In genomic region chr5:132591140-132591539, GRCh38 we compare ENCODE assay signal across 16 cellular contexts. TPM values are rescaled to one million over a fixed set of nuclear protein-coding genes. Genes with fewer than 3 reads are reported as not detected.
DNase-seq lines count a peak whose midpoint lies in the region; ATAC-seq and TF ChIP-seq lines count a peak whose summit lies in the region.
"Had no signal": no experiment of that assay in that cellular context is flagged by ENCODE, and none has a peak within 500 bp of the region (broad histone marks: within the 10 kb centered on the region; RNA-seq: fewer than 3 reads in every experiment).

No MANE protein-coding gene starts in this region.

- H3K27ac ChIP-seq in HCT116 (ENCODE audit: low read depth, low read length) = no peak overlapping the region
- no peak overlapping the region for H3K27ac ChIP-seq in testis
- H3K27ac ChIP-seq: BLaER1 treated with 17β-estradiol and CSF1 and Interleukin-3, amounts not matched to agents 10 nM and 100 nM; PC-9; psoas muscle had no signal

- RAD21 ChIA-PET in HCT116 (lab: Charles Lee; ENCODE audit: low non-redundant PET in 1 of 2, low total read pairs in 2 of 2, uncharacterized antibody in 2 of 2, unreplicated experiment in 2 of 2) = interaction anchor here in 1 of 2 experiments (0.8 kb wide), 1 partner anchor 229 kb away, joined by 3 read pairs; no protein-coding TSS in a partner anchor

- H3K9ac ChIP-seq in HCT116 (ENCODE audit: low read length) = no peak overlapping the region
- H3K9ac ChIP-seq: BLaER1 treated with 17β-estradiol and CSF1 and Interleukin-3, amounts not matched to agents 10 nM and 100 nM had no signal

- TF ChIP-seq POLR2A in HCT116 (IDR thresholded peaks at IDR 0.05; ENCODE audit: borderline replicate concordance, extremely low read depth, insufficient read depth, insufficient read length) = no peak
- no peak for TF ChIP-seq POLR2A in testis (IDR thresholded peaks at IDR 0.05)

- H3K36me3 ChIP-seq in HCT116 (ENCODE audit: control insufficient read depth in 1 of 2, insufficient read depth in 2 of 2, low read length in 2 of 2) (peaks cover 33 to 37% of the 10 kb centered on the region in 2 experiments), testis (ENCODE audit: low read depth, missing control alignments) (no peaks in the 10 kb centered on the region)

- POLR2A ChIA-PET in HCT116 (lab: Charles Lee) = no interaction called here

- WGBS in testis, 2 donors = 90 to 93% methylated on average over 3 of the region's 3 CpGs

- H4K20me1 ChIP-seq in HCT116 (ENCODE audit: insufficient read depth) = no peaks in the 10 kb centered on the region
- H4K20me1 ChIP-seq: BLaER1 treated with 17β-estradiol and CSF1 and Interleukin-3, amounts not matched to agents 10 nM and 100 nM had no signal

- no peaks in the 10 kb centered on the region for H3K9me2 ChIP-seq in HCT116 (ENCODE audit: insufficient read depth)

- no peak overlapping the region for H3K4me2 ChIP-seq in HCT116 (ENCODE audit: low read length)
- H3K4me2 ChIP-seq: BLaER1 treated with 17β-estradiol and CSF1 and Interleukin-3, amounts not matched to agents 10 nM and 100 nM; PC-9 had no signal

- in situ Hi-C loops in astrocyte of the cerebellum (cut with HindIII; ENCODE audit: low sequenced_read_pairs) = no loop called here

- no TSS peak for BruUV-seq in HCT116 (replicated peaks; lab: Mats Ljungman, UMichigan)

- ATAC-seq in HCT116 = no peak
- no peak for ATAC-seq in left lobe of liver
- ATAC-seq: psoas muscle had no signal

- CTCF ChIA-PET in HCT116 (lab: Charles Lee) = interaction anchor here (0.7 kb wide), 1 partner anchor 229 kb away, joined by 3 read pairs; no protein-coding TSS in a partner anchor

- H3K27me3 ChIP-seq in HCT116 (ENCODE audit: insufficient read depth, low read length) (no peaks in the 10 kb centered on the region), testis (no peaks in the 10 kb centered on the region)
- H3K27me3 ChIP-seq: BLaER1 treated with 17β-estradiol and CSF1 and Interleukin-3, amounts not matched to agents 10 nM and 100 nM had no signal

- DNase-seq in ELR (ENCODE audit: low read depth) (peak; percentile 33), HCT116 (ENCODE audit: low read depth, low spot score) (peak; percentile 3), astrocyte of the cerebellum (ENCODE audit: low read depth) (peak; percentile 8), globus pallidus (ENCODE audit: low spot score) (peak; percentile 5), kidney glomerular epithelial cell (lab: John Stamatoyannopoulos, UW) (no peak), testis (no peak), hypothalamus (lab: John Stamatoyannopoulos, UW) (no peak), left lobe of liver (ENCODE audit: low spot score) (no peak)
- DNase-seq: activated naive CD8-positive, alpha-beta T cell treated with anti-CD3 and anti-CD28 coated beads for 36 hours; NCI-H2171 treated with DMSO at 0.1 percent for 48 hours; PC-9; psoas muscle; stimulated activated naive CD4-positive, alpha-beta T cell treated with Interleukin-2 at 50 U/mL for 16 hours had no signal

- H3K4me3 ChIP-seq in HCT116 (replicated peaks in 1 of 2; ENCODE audit: low read depth in 1 of 2, low read length in 2 of 2) = no peak overlapping the region
- H3K4me3 ChIP-seq in astrocyte of the cerebellum (ENCODE audit: low read depth, low read length) = no peak overlapping the region
- H3K4me3 ChIP-seq in testis = no peak overlapping the region
- H3K4me3 ChIP-seq: BLaER1 treated with 17β-estradiol and CSF1 and Interleukin-3, amounts not matched to agents 10 nM and 100 nM; HAP-1; PC-9; psoas muscle had no signal

- H2AFZ ChIP-seq in HCT116 (ENCODE audit: low read depth, low read length, poor library complexity, severe bottlenecking) = no peak overlapping the region
- H2AFZ ChIP-seq: PC-9 had no signal

- TF ChIP-seq CTCF in HCT116 (IDR thresholded peaks at IDR 0.05 in 2 of 3, conservative IDR thresholded peaks at IDR 0.05 in 1 of 3; ENCODE audit: borderline replicate concordance in 1 of 3, insufficient read depth in 1 of 3, low read depth in 2 of 3, low read length in 2 of 3) (peak in 1 of 3 experiments; percentile 25; a peak in 1 of 6 replicates), astrocyte of the cerebellum (IDR thresholded peaks at IDR 0.05; ENCODE audit: low read depth, low read length, missing control alignments) (peak; percentile 20), testis (IDR thresholded peaks at IDR 0.05) (no peak)

- peaks cover 2% of the 10 kb centered on the region; the same call in 1 of the 2 replicates for H3K79me2 ChIP-seq in HCT116 (ENCODE audit: insufficient read depth, low read length)

- H3K4me1 ChIP-seq in HCT116 (ENCODE audit: control insufficient read depth in 1 of 2, insufficient read depth in 2 of 2, low read length in 2 of 2) (no peaks in the 10 kb centered on the region), testis (no peaks in the 10 kb centered on the region)
- H3K4me1 ChIP-seq: BLaER1 treated with 17β-estradiol and CSF1 and Interleukin-3, amounts not matched to agents 10 nM and 100 nM; HAP-1; psoas muscle had no signal

- H3K9me3 ChIP-seq in HCT116 (ENCODE audit: control insufficient read depth in 1 of 2, insufficient read depth in 1 of 2, low read depth in 1 of 2, low read length in 2 of 2) = no peaks in the 10 kb centered on the region
- no peaks in the 10 kb centered on the region for H3K9me3 ChIP-seq in testis
- H3K9me3 ChIP-seq: BLaER1 treated with 17β-estradiol and CSF1 and Interleukin-3, amounts not matched to agents 10 nM and 100 nM; HAP-1; psoas muscle had no signal

- TF ChIP-seq RAD21 in HCT116 (IDR thresholded peaks at IDR 0.05; ENCODE audit: low read depth) = peak; percentile 34

- intact Hi-C loops in HCT116 (cut with micrococcal nuclease) = loop anchor here (1.0 kb wide), 1 partner anchor 229 kb away; no protein-coding TSS in a partner anchor
- intact Hi-C loops in testis (cut with DNase I; ENCODE audit: low total_unique reads) = no loop called here

TF ChIP-seq in HCT116, 20 proteins besides CTCF, POLR2A, EP300 and RAD21 (continues in another document):
- TF ChIP-seq MAX (IDR thresholded peaks at IDR 0.05) = no peak
- no peak for TF ChIP-seq ZBTB33 (IDR thresholded peaks at IDR 0.05; ENCODE audit: extremely low read depth, insufficient replicate concordance, low read length)
- no peak for TF ChIP-seq EZH2phosphoT487 (IDR thresholded peaks at IDR 0.05; ENCODE audit: borderline replicate concordance)
- no peak for TF ChIP-seq JUND (IDR thresholded peaks at IDR 0.05)
- no peak for TF ChIP-seq CEBPB (IDR thresholded peaks at IDR 0.05; ENCODE audit: low read depth)
- TF ChIP-seq SRF (IDR thresholded peaks at IDR 0.05; ENCODE audit: low read depth) = no peak
- no peak for TF ChIP-seq CBX3 (IDR thresholded peaks at IDR 0.05; ENCODE audit: low read depth)
- no peak for TF ChIP-seq EGR1 (IDR thresholded peaks at IDR 0.05; ENCODE audit: low read depth)
- TF ChIP-seq ZFX (IDR thresholded peaks at IDR 0.05) = no peak
- TF ChIP-seq FOSL1 (IDR thresholded peaks at IDR 0.05; ENCODE audit: low read depth) = no peak
- TF ChIP-seq ATF3 (IDR thresholded peaks at IDR 0.05) = no peak
- TF ChIP-seq TCF7L2 (IDR thresholded peaks at IDR 0.05; ENCODE audit: borderline replicate concordance, extremely low read depth, insufficient read depth, insufficient read length) = no peak
- no peak for TF ChIP-seq ELF1 (IDR thresholded peaks at IDR 0.05; ENCODE audit: borderline replicate concordance, low read depth)
- TF ChIP-seq POLR2AphosphoS5 (IDR thresholded peaks at IDR 0.05; ENCODE audit: low read depth, low read length) = no peak
- no peak for TF ChIP-seq YY1 (IDR thresholded peaks at IDR 0.05; ENCODE audit: extremely low read depth, insufficient replicate concordance, low read depth, low read length)
- TF ChIP-seq ZNF274 (IDR thresholded peaks at IDR 0.05; ENCODE audit: low read depth, low read length) = no peak
- no peak for TF ChIP-seq SP1 (IDR thresholded peaks at IDR 0.05; ENCODE audit: low read depth)

RNA-seq across cellular contexts. Expression of gene RAD50, which starts 34.4 kb away (rescaled TPM):
- total RNA-seq in HCT116 (2021; ENCODE audit: unreplicated experiment) = 43.6 TPM
- 24.9 and 30.5 TPM in 2 replicates for polyA plus RNA-seq in HCT116 (2012)
- 10 to 100 TPM; 38.6 to 41.6 TPM for total RNA-seq in testis
- polyA plus RNA-seq in testis (ENCODE audit: insufficient read depth, low read depth, low replicate concordance) = 5.0 TPM
- 14.5 TPM for total RNA-seq in left lobe of liver

RNA-seq across cellular contexts. Expression of gene IL5, which starts 47.8 kb away (rescaled TPM):
- total RNA-seq in HCT116 (2021; ENCODE audit: unreplicated experiment) = not detected
- polyA plus RNA-seq in HCT116 (2012) = not detected in 2 replicates
- total RNA-seq in testis = 10 to 100 TPM in 1 of 2 donors, 1 to 10 TPM in 1; 2.2 to 12.4 TPM
- polyA plus RNA-seq in testis (ENCODE audit: insufficient read depth, low read depth, low replicate concordance) = 5.4 TPM
- total RNA-seq in left lobe of liver = not detected
- total RNA-seq: activated naive CD8-positive, alpha-beta T cell treated with anti-CD3 and anti-CD28 coated beads for 36 hours; PC-9; psoas muscle had no signal
- polyA plus RNA-seq: IgD-negative memory B cell, psoas muscle had no signal

Comparison
In these comparisons a context has a peak if more than half of its experiments do, and no peak if none do; other contexts are left out.
1. DNase-seq: peak in ELR (single experiment), HCT116 (single experiment), astrocyte of the cerebellum (single experiment) and globus pallidus (single experiment); none in kidney glomerular epithelial cell (single experiment), testis (single experiment), hypothalamus (0 of 51) and left lobe of liver (single experiment).